31 cellular contexts compared by ENCODE assay signal in genomic region chr15:49706805-49707204, GRCh38.
DNase-seq lines count a peak whose midpoint lies in the region; ATAC-seq, FAIRE-seq and TF ChIP-seq lines count a peak whose summit lies in the region.
"Had no signal": no experiment of that assay in that cellular context is flagged by ENCODE, and none has a peak within 500 bp of the region (broad histone marks: within the 10 kb centered on the region; RNA-seq: fewer than 3 reads in every experiment).

No MANE protein-coding gene starts in this region.

- no peak overlapping the region for H2AFZ ChIP-seq in HepG2 (ENCODE audit: low read length)
- H2AFZ ChIP-seq in K562 (ENCODE audit: low read depth, low read length): no peak overlapping the region
- no peak overlapping the region for H2AFZ ChIP-seq in GM23248
- H2AFZ ChIP-seq: GM23338, parathyroid adenoma had no signal

- H3K27me3 Mint-ChIP-seq in endodermal cell (ENCODE audit: insufficient read depth): peaks cover 7% of the 10 kb centered on the region
- H3K27me3 Mint-ChIP-seq in activated CD4-positive, alpha-beta T cell treated with anti-CD3 and anti-CD28 coated beads, Interleukin-2, amount 10 ng/mL, durations not matched to agents 7 days and 5 days: peaks cover 6% of the 10 kb centered on the region
- H3K27me3 Mint-ChIP-seq: effector memory CD8-positive, alpha-beta T cell; T-helper 17 cell had no signal

- BruUV-seq in HepG2 (replicated peaks; lab: Mats Ljungman, UMichigan) (no TSS peak), K562 (replicated peaks; lab: Mats Ljungman, UMichigan) (no TSS peak)

- H3K4me3 Mint-ChIP-seq in endodermal cell: no peak overlapping the region
- H3K4me3 Mint-ChIP-seq in activated CD4-positive, alpha-beta T cell treated with anti-CD3 and anti-CD28 coated beads, Interleukin-2, amount 10 ng/mL, durations not matched to agents 7 days and 5 days: no peak overlapping the region
- H3K4me3 Mint-ChIP-seq: activated T-helper 1 cell treated with anti-CD3 and anti-CD28 coated beads, Interleukin-12 subunit alpha, Interleukin-12 subunit beta, Interleukin-2, Interleukin-4 antibody, amounts not matched to agents 30 ng/mL and 10 ng/mL and 1 ng/mL, durations not matched to agents 14 hours and 24 hours and 36 hours; effector memory CD8-positive, alpha-beta T cell; GM23338; immature natural killer cell; nephron; T-helper 17 cell had no signal

- H3K9me3 Mint-ChIP-seq in endodermal cell: peaks cover 29% of the 10 kb centered on the region
- H3K9me3 Mint-ChIP-seq in activated CD4-positive, alpha-beta T cell treated with anti-CD3 and anti-CD28 coated beads, Interleukin-2, amount 10 ng/mL, durations not matched to agents 7 days and 5 days: peaks cover 20% of the 10 kb centered on the region

- intact Hi-C loops in HepG2 (cut with micrococcal nuclease; ENCODE audit: unreplicated experiment): no loop called here
- intact Hi-C loops in K562 (cut with micrococcal nuclease): no loop called here

- TF ChIP-seq POLR2A in HepG2 (IDR thresholded peaks at IDR 0.05; ENCODE audit: insufficient read depth in 1 of 2, low read depth in 2 of 2, low read length in 2 of 2): no peak
- no peak for TF ChIP-seq POLR2A in K562 (conservative IDR thresholded peaks at IDR 0.05)

- H3K36me3 ChIP-seq in liver (ENCODE audit: control insufficient read depth in 4 of 4, insufficient read depth in 3 of 4, low read depth in 1 of 4, low read length in 3 of 4): no peaks in the 10 kb centered on the region
- H3K36me3 ChIP-seq in HepG2 (replicated peaks in 1 of 2; ENCODE audit: control insufficient read depth in 1 of 2, insufficient read depth in 2 of 2, low read length in 2 of 2): no peaks in the 10 kb centered on the region
- no peaks in the 10 kb centered on the region for H3K36me3 ChIP-seq in K562 (ENCODE audit: control insufficient read depth, insufficient read depth, low read length)
- H3K36me3 ChIP-seq in GM23248 (ENCODE audit: low read depth): no peaks in the 10 kb centered on the region
- H3K36me3 ChIP-seq in endodermal cell (ENCODE audit: control insufficient read depth, insufficient read depth, low read length): no peaks in the 10 kb centered on the region
- H3K36me3 ChIP-seq: colonic mucosa, thoracic aorta had no signal

- peaks cover 2 to 7% (median 7%) of the 10 kb centered on the region in 4 donors for H3K9me3 ChIP-seq in liver (ENCODE audit: control insufficient read depth in 4 of 4, low read length in 3 of 4)
- peaks cover 19% of the 10 kb centered on the region; the same call in 1 of the 2 replicates for H3K9me3 ChIP-seq in HepG2 (ENCODE audit: low read length)
- H3K9me3 ChIP-seq in K562 (replicated peaks; ENCODE audit: control insufficient read depth, insufficient read depth, low read depth, low read length): peaks cover 4% of the 10 kb centered on the region
- H3K9me3 ChIP-seq in GM23248 (ENCODE audit: low read depth): no peaks in the 10 kb centered on the region
- H3K9me3 ChIP-seq in endodermal cell (ENCODE audit: control insufficient read depth, low read length): peaks cover 37% of the 10 kb centered on the region
- H3K9me3 ChIP-seq: colonic mucosa had no signal

- H3K36me3 Mint-ChIP-seq in endodermal cell (ENCODE audit: low read depth): no peaks in the 10 kb centered on the region
- H3K36me3 Mint-ChIP-seq in activated CD4-positive, alpha-beta T cell treated with anti-CD3 and anti-CD28 coated beads, Interleukin-2, amount 10 ng/mL, durations not matched to agents 7 days and 5 days (ENCODE audit: low read depth): no peaks in the 10 kb centered on the region

- WGBS in liver: 45% methylated on average over 3 of the region's 3 CpGs
- WGBS in HepG2 (ENCODE audit: low lambda C conversion rate): 1% methylated on average over 3 of the region's 3 CpGs
- 0% methylated on average over 3 of the region's 3 CpGs for WGBS in K562 (ENCODE audit: insufficient coverage, low coverage, missing lambda C conversion rate)
- 70 to 75% methylated on average over 3 of the region's 3 CpGs for WGBS in GM23248 (ENCODE audit: low coverage in 1 of 2, low lambda C conversion rate in 2 of 2, missing lambda C conversion rate in 2 of 2), 2 experiments
- WGBS in endodermal cell (ENCODE audit: insufficient coverage in 1 of 2, insufficient read length in 1 of 2), 2 experiments: 80 to 100% methylated on average over 1 to 2 of the region's 3 CpGs

- TF ChIP-seq RAD21 in liver (IDR thresholded peaks at IDR 0.05) (no peak), HepG2 (CRISPR knock-in tag; IDR thresholded peaks at IDR 0.05) (no peak), K562 (CRISPR knock-in tag; conservative IDR thresholded peaks at IDR 0.05 in 1 of 2, IDR thresholded peaks at IDR 0.05 in 1 of 2) (no peak)

- DNase-seq in HepG2 (ENCODE audit: low spot score): no peak
- DNase-seq in SIG-M5 (lab: John Stamatoyannopoulos, UW): peak; percentile 67
- DNase-seq in K562 (ENCODE audit: extremely low read depth in 1 of 4, low spot score in 3 of 4): no peak
- no peak for DNase-seq in GM23248
- no peak for DNase-seq in endodermal cell
- DNase-seq in SW 1271 (lab: John Stamatoyannopoulos, UW): no peak
- no peak for DNase-seq in activated CD4-positive, alpha-beta T cell treated with anti-CD3 and anti-CD28 coated beads, Interleukin-2, amount 10 ng/mL, durations not matched to agents 7 days and 5 days
- DNase-seq: 8988T; activated naive CD4-positive, alpha-beta T cell treated with anti-CD3 and anti-CD28 coated beads, Interleukin-2, amount 50 U/mL, for 16 hours; amygdala; colonic mucosa; DMS153; effector memory CD8-positive, alpha-beta T cell; foreskin melanocyte; hippocampal formation; KG1; NCI-H1092; NCI-H187 treated with DMSO at 0.1 percent for 48 hours; right cardiac atrium; stimulated activated CD4-positive, alpha-beta T cell treated with anti-CD3 and anti-CD28 coated beads, Interleukin-4, amount 100 ng/mL, for 4 hours; stimulated activated naive CD8-positive, alpha-beta T cell treated with anti-CD3 and anti-CD28 coated beads, Interleukin-15, Interleukin-2, amounts not matched to agents 100 U/mL and 50 U/mL, for 24 hours; T-helper 17 cell had no signal

- no peaks in the 10 kb centered on the region for H3K9me1 ChIP-seq in K562 (ENCODE audit: control insufficient read depth, insufficient read depth, low read length)

- H3K4me3 ChIP-seq in liver (ENCODE audit: low read depth in 1 of 3, low read length in 3 of 3) (no peak overlapping the region), HepG2 (replicated peaks in 1 of 3; ENCODE audit: insufficient read depth in 1 of 3, low read depth in 2 of 3, low read length in 3 of 3) (no peak overlapping the region), K562 (no peak overlapping the region), GM23248 (no peak overlapping the region), endodermal cell (ENCODE audit: low read length) (no peak overlapping the region)
- H3K4me3 ChIP-seq: colonic mucosa, GM23338, thoracic aorta had no signal

- H3K9ac ChIP-seq in liver (ENCODE audit: low read depth in 1 of 2, low read length in 2 of 2): no peak overlapping the region
- H3K9ac ChIP-seq in HepG2 (ENCODE audit: insufficient read depth, low read depth, low read length): no peak overlapping the region
- no peak overlapping the region for H3K9ac ChIP-seq in K562 (ENCODE audit: insufficient read depth in 1 of 2, low read depth in 2 of 2, low read length in 2 of 2)
- H3K9ac ChIP-seq in GM23248: no peak overlapping the region
- H3K9ac ChIP-seq in endodermal cell (ENCODE audit: extremely low read depth, low read length, poor library complexity, severe bottlenecking): no peak overlapping the region
- H3K9ac ChIP-seq: parathyroid adenoma had no signal

- H3K27ac ChIP-seq in liver (ENCODE audit: low read depth in 1 of 2, low read length in 2 of 2) (no peak overlapping the region), HepG2 (ENCODE audit: extremely low read length, insufficient read depth, low read length) (no peak overlapping the region), K562 (ENCODE audit: extremely low read depth, low read depth, low read length) (no peak overlapping the region), GM23248 (no peak overlapping the region), endodermal cell (ENCODE audit: low read depth, low read length) (no peak overlapping the region)
- H3K27ac ChIP-seq: colonic mucosa, parathyroid adenoma, thoracic aorta had no signal

- no peak for TF ChIP-seq CTCF in liver (IDR thresholded peaks at IDR 0.05; ENCODE audit: low read depth, low read length, missing input control)
- no peak for TF ChIP-seq CTCF in HepG2 (CRISPR knock-in tag; IDR thresholded peaks at IDR 0.05)
- no peak for TF ChIP-seq CTCF in K562 (IDR thresholded peaks at IDR 0.05 in 2 of 3, conservative IDR thresholded peaks at IDR 0.05 in 1 of 3; ENCODE audit: insufficient read depth in 2 of 3, low read depth in 1 of 3, low read length in 3 of 3)
- no peak for TF ChIP-seq CTCF in endodermal cell (conservative IDR thresholded peaks at IDR 0.05)

- ATAC-seq in HepG2: no peak
- ATAC-seq in K562: no peak
- ATAC-seq: effector memory CD8-positive, alpha-beta T cell; esophagus mucosa; GM23338; left lobe of liver; right cardiac atrium; stimulated activated naive CD8-positive, alpha-beta T cell treated with anti-CD3 and anti-CD28 coated beads, Interleukin-15, Interleukin-2, amounts not matched to agents 100 U/mL and 50 U/mL, for 24 hours; T-helper 17 cell had no signal

- H3K9me2 ChIP-seq in GM23248 (ENCODE audit: insufficient read depth): no peaks in the 10 kb centered on the region

- in situ Hi-C loops in HepG2 (cut with HindIII; ENCODE audit: extremely low pct_ligation_motif_present, low pct_unique_long_range_greater_than_20kb): no loop called here
- in situ Hi-C loops in K562 (cut with MboI): no loop called here
- in situ Hi-C loops in GM23248 (cut with MboI): no loop called here

- H3K27me3 ChIP-seq in liver (ENCODE audit: control insufficient read depth in 4 of 4, insufficient read depth in 4 of 4, low read length in 3 of 4) (no peaks in the 10 kb centered on the region), HepG2 (ENCODE audit: control insufficient read depth in 1 of 2, insufficient read depth in 2 of 2, low read length in 2 of 2) (peaks cover 0 to 1% of the 10 kb centered on the region in 2 experiments; a peak in 1 of 5 replicates), K562 (ENCODE audit: control insufficient read depth in 2 of 2, insufficient read depth in 2 of 2, low read length in 2 of 2) (no peaks in the 10 kb centered on the region), GM23248 (replicated peaks; ENCODE audit: insufficient read depth) (no peaks in the 10 kb centered on the region), endodermal cell (ENCODE audit: control insufficient read depth, insufficient read depth, low read length, poor library complexity, severe bottlenecking) (peaks cover 6% of the 10 kb centered on the region)
- H3K27me3 ChIP-seq: colonic mucosa had no signal

- POLR2A ChIA-PET in HepG2 (lab: Yijun Ruan, JAX) (no interaction called here), K562 (lab: Yijun Ruan, JAX) (no interaction called here)
- POLR2A ChIA-PET in activated CD4-positive, alpha-beta T cell treated with anti-CD3 and anti-CD28 coated beads, Interleukin-2, amount 10 ng/mL, durations not matched to agents 7 days and 5 days (lab: Charles Lee): no interaction called here

- H3K4me1 ChIP-seq in liver (ENCODE audit: control insufficient read depth in 4 of 4, insufficient read depth in 4 of 4, low read length in 3 of 4): no peaks in the 10 kb centered on the region
- no peaks in the 10 kb centered on the region for H3K4me1 ChIP-seq in HepG2 (ENCODE audit: insufficient read depth, low read length)
- no peaks in the 10 kb centered on the region for H3K4me1 ChIP-seq in K562 (replicated peaks in 1 of 2; ENCODE audit: control insufficient read depth in 2 of 2, insufficient read depth in 2 of 2, low read length in 2 of 2)
- H3K4me1 ChIP-seq in GM23248 (ENCODE audit: insufficient read depth): no peaks in the 10 kb centered on the region
- no peaks in the 10 kb centered on the region for H3K4me1 ChIP-seq in endodermal cell (ENCODE audit: control insufficient read depth, insufficient read depth, low read length)
- H3K4me1 ChIP-seq: colonic mucosa, parathyroid adenoma had no signal

- H3K27ac Mint-ChIP-seq in endodermal cell: no peak overlapping the region
- no peak overlapping the region for H3K27ac Mint-ChIP-seq in activated CD4-positive, alpha-beta T cell treated with anti-CD3 and anti-CD28 coated beads, Interleukin-2, amount 10 ng/mL, durations not matched to agents 7 days and 5 days
- H3K27ac Mint-ChIP-seq: activated T-helper 1 cell treated with anti-CD3 and anti-CD28 coated beads, Interleukin-12 subunit alpha, Interleukin-12 subunit beta, Interleukin-2, Interleukin-4 antibody, amounts not matched to agents 30 ng/mL and 10 ng/mL and 1 ng/mL, durations not matched to agents 14 hours and 24 hours and 36 hours; effector memory CD8-positive, alpha-beta T cell; GM23338; immature natural killer cell; T-helper 17 cell had no signal

- H4K20me1 ChIP-seq in HepG2 (ENCODE audit: insufficient read depth, low read length) (no peaks in the 10 kb centered on the region), K562 (replicated peaks; ENCODE audit: control insufficient read depth, insufficient read depth, low read length) (no peaks in the 10 kb centered on the region), GM23248 (ENCODE audit: insufficient read depth) (no peaks in the 10 kb centered on the region)

- CTCF ChIA-PET in HepG2 (lab: Yijun Ruan, JAX; ENCODE audit: low intra/inter-chr PET ratio, low total read pairs): no interaction called here
- CTCF ChIA-PET in K562 (lab: Yijun Ruan, JAX; ENCODE audit: low intra/inter-chr PET ratio): no interaction called here
- CTCF ChIA-PET in activated CD4-positive, alpha-beta T cell treated with anti-CD3 and anti-CD28 coated beads, Interleukin-2, amount 10 ng/mL, durations not matched to agents 7 days and 5 days (lab: Charles Lee): no interaction called here

- H3K79me2 ChIP-seq in HepG2 (ENCODE audit: insufficient read depth, low read length) (no peaks in the 10 kb centered on the region), K562 (ENCODE audit: control insufficient read depth, insufficient read depth, low read length) (no peaks in the 10 kb centered on the region), GM23248 (ENCODE audit: insufficient read depth) (no peaks in the 10 kb centered on the region)
- H3K79me2 ChIP-seq: parathyroid adenoma had no signal

- FAIRE-seq in HepG2 (lab: Jason Lieb, UNC): no peak
- no peak for FAIRE-seq in K562 (lab: Jason Lieb, UNC)

- no peaks in the 10 kb centered on the region for H3K4me1 Mint-ChIP-seq in endodermal cell
- H3K4me1 Mint-ChIP-seq in activated CD4-positive, alpha-beta T cell treated with anti-CD3 and anti-CD28 coated beads, Interleukin-2, amount 10 ng/mL, durations not matched to agents 7 days and 5 days: no peaks in the 10 kb centered on the region
- H3K4me1 Mint-ChIP-seq: GM23338, immature natural killer cell, nephron, T-helper 17 cell had no signal

- no peaks in the 10 kb centered on the region for H3F3A ChIP-seq in GM23248 (ENCODE audit: insufficient read depth)

- TF ChIP-seq EP300 in HepG2 (IDR thresholded peaks at IDR 0.05; ENCODE audit: low read depth in 2 of 2, low read length in 2 of 2) (no peak), HepG2 (CRISPR knock-in tag; IDR thresholded peaks at IDR 0.05; ENCODE audit: borderline replicate concordance) (no peak), K562 (IDR thresholded peaks at IDR 0.05; ENCODE audit: low read length) (no peak)

- no peak overlapping the region for H3K4me2 ChIP-seq in HepG2 (ENCODE audit: low read depth, low read length)
- H3K4me2 ChIP-seq in K562 (ENCODE audit: insufficient read depth, low read length): no peak overlapping the region
- no peak overlapping the region for H3K4me2 ChIP-seq in GM23248 (ENCODE audit: unreplicated experiment)
- H3K4me2 ChIP-seq: GM23338 had no signal
